1 cellular context compared by ENCODE assay signal in genomic region chr13:98802548-98802947, GRCh38.
TF ChIP-seq lines count a peak whose summit lies in the region.

No MANE protein-coding gene starts in this region.

TF ChIP-seq in HepG2, 621 proteins besides CTCF, POLR2A, EP300 and RAD21 (continued from another document):
- TF ChIP-seq HNF4G (IDR thresholded peaks at IDR 0.05; ENCODE audit: borderline replicate concordance, low read depth, low read length): no peak
- TF ChIP-seq HNF4G (CRISPR knock-in tag; IDR thresholded peaks at IDR 0.05; ENCODE audit: borderline replicate concordance, low read depth): no peak
- TF ChIP-seq, protein P1, sequence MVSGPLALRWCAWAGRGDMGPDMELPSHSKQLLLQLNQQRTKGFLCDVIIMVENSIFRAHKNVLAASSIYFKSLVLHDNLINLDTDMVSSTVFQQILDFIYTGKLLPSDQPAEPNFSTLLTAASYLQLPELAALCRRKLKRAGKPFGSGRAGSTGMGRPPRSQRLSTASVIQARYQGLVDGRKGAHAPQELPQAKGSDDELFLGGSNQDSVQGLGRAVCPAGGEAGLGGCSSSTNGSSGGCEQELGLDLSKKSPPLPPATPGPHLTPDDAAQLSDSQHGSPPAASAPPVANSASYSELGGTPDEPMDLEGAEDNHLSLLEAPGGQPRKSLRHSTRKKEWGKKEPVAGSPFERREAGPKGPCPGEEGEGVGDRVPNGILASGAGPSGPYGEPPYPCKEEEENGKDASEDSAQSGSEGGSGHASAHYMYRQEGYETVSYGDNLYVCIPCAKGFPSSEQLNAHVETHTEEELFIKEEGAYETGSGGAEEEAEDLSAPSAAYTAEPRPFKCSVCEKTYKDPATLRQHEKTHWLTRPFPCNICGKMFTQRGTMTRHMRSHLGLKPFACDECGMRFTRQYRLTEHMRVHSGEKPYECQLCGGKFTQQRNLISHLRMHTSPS (CRISPR knock-in tag; IDR thresholded peaks at IDR 0.05; ENCODE audit: low read depth): no peak
- no peak for TF ChIP-seq ZNF790 (CRISPR knock-in tag; IDR thresholded peaks at IDR 0.05; ENCODE audit: borderline replicate concordance)
- no peak for TF ChIP-seq ATF1 (CRISPR knock-in tag; IDR thresholded peaks at IDR 0.05)
- TF ChIP-seq SMARCC2 (IDR thresholded peaks at IDR 0.05): no peak
